Comparison of ENCODE assay signal across 14 cellular contexts in the genomic region with DNA sequence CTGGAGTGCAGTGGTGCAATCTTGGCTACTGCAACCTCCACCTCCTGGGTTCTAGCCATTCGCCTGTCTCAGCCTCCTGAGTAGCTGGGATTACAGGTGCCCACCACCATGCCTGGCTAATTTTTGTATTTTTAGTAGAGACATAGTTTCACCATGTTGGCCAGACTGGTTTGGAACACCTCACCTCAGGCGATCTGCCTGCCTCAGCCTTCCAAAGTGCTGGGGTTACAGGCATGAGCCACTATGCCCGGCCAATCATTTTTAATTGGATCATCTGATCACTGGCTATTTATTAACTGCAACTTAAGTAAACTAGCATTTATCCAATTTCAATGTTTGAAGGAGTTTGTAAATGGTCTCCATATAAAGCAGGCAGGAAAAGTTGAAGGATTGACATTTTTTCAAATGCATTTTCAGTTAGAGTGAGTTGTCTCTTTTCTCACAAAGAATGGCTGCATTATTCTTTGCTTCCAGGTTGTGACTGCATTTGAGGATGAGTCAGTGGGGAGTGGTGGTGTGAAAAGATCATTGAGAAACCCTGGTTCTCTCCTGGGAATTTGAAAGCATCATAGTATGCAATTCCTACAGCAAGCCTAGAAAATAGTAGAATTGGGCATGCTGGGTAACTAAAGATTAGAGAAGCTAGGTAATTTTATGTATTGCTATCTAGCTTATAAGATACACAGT.
A peak's percentile ranks its signal among the peaks of the same experiment; 100 is the strongest.
DNase-seq lines count a peak whose midpoint lies in the region; ATAC-seq and TF ChIP-seq lines count a peak whose summit lies in the region.
"Had no signal": no experiment of that assay in that cellular context is flagged by ENCODE, and none has a peak within 500 bp of the region (broad histone marks: within the 10 kb centered on the region; RNA-seq: fewer than 3 reads in every experiment).

No MANE protein-coding gene starts in this region.

- DNase-seq in AG09319 (ENCODE audit: extremely low read depth, low read depth): peak; percentile 45
- DNase-seq in LoVo (ENCODE audit: low spot score): peak; percentile 47
- peak; percentile 95 for DNase-seq in choroid plexus epithelial cell (ENCODE audit: low read depth)
- DNase-seq in medulla oblongata (ENCODE audit: extremely low spot score): peak; percentile 37
- DNase-seq in SK-N-DZ (ENCODE audit: low spot score): no peak
- DNase-seq in activated T-cell treated with anti-CD3 and anti-CD28 coated beads, Interleukin-2, amount 50 U/mL, for 1 hour: no peak
- DNase-seq: amygdala; CD8-positive, alpha-beta memory T cell; esophagus squamous epithelium; NCI-H524 treated with DMSO at 0.1 percent for 48 hours; T-helper 1 cell had no signal

- no peak for ATAC-seq in HG03196 (IDR thresholded peaks at IDR 0.05; ENCODE audit: unreplicated experiment)
- no peak for ATAC-seq in HG03521 (IDR thresholded peaks at IDR 0.05; ENCODE audit: unreplicated experiment)

- TF ChIP-seq CTCF in AG09319 (IDR thresholded peaks at IDR 0.05; ENCODE audit: low read depth, low read length) (no peak), choroid plexus epithelial cell (conservative IDR thresholded peaks at IDR 0.05; ENCODE audit: low read depth, low read length) (no peak)

- no peak overlapping the region for H3K4me3 ChIP-seq in choroid plexus epithelial cell (ENCODE audit: low read depth, low read length)
- H3K4me3 ChIP-seq: esophagus squamous epithelium, lung had no signal

Comparison
In these comparisons a context has a peak if more than half of its experiments do, and no peak if none do; other contexts are left out.
1. DNase-seq: peak in AG09319 (single experiment), LoVo (single experiment), choroid plexus epithelial cell (single experiment) and medulla oblongata (single experiment); none in SK-N-DZ (single experiment) and activated T-cell treated with anti-CD3 and anti-CD28 coated beads, Interleukin-2, amount 50 U/mL, for 1 hour (single experiment).